Comparison of ENCODE assay signal across 1 cellular context in the genomic region with DNA sequence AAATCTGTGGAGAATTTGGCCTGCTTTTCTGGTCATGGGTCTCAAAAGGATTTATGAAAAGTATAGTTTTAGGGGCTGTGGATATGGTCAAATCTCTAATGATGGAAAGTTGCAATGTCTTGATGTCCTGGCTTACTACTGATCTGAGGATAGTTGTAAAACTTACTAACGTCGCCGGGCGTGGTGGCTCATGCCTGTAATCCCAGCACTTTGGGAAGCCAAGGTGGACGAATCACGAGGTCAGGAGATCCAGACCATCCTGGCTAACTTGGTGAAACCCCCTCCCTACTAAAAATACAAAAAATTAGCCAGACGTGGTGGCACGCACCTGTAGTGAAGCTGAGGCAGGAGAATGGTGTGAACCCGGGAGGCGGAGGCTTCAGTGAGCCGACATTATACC.
TF ChIP-seq lines count a peak whose summit lies in the region.

No MANE protein-coding gene starts in this region.

TF ChIP-seq in H1, 55 proteins besides CTCF, POLR2A, EP300 and RAD21:
- TF ChIP-seq, protein P1, sequence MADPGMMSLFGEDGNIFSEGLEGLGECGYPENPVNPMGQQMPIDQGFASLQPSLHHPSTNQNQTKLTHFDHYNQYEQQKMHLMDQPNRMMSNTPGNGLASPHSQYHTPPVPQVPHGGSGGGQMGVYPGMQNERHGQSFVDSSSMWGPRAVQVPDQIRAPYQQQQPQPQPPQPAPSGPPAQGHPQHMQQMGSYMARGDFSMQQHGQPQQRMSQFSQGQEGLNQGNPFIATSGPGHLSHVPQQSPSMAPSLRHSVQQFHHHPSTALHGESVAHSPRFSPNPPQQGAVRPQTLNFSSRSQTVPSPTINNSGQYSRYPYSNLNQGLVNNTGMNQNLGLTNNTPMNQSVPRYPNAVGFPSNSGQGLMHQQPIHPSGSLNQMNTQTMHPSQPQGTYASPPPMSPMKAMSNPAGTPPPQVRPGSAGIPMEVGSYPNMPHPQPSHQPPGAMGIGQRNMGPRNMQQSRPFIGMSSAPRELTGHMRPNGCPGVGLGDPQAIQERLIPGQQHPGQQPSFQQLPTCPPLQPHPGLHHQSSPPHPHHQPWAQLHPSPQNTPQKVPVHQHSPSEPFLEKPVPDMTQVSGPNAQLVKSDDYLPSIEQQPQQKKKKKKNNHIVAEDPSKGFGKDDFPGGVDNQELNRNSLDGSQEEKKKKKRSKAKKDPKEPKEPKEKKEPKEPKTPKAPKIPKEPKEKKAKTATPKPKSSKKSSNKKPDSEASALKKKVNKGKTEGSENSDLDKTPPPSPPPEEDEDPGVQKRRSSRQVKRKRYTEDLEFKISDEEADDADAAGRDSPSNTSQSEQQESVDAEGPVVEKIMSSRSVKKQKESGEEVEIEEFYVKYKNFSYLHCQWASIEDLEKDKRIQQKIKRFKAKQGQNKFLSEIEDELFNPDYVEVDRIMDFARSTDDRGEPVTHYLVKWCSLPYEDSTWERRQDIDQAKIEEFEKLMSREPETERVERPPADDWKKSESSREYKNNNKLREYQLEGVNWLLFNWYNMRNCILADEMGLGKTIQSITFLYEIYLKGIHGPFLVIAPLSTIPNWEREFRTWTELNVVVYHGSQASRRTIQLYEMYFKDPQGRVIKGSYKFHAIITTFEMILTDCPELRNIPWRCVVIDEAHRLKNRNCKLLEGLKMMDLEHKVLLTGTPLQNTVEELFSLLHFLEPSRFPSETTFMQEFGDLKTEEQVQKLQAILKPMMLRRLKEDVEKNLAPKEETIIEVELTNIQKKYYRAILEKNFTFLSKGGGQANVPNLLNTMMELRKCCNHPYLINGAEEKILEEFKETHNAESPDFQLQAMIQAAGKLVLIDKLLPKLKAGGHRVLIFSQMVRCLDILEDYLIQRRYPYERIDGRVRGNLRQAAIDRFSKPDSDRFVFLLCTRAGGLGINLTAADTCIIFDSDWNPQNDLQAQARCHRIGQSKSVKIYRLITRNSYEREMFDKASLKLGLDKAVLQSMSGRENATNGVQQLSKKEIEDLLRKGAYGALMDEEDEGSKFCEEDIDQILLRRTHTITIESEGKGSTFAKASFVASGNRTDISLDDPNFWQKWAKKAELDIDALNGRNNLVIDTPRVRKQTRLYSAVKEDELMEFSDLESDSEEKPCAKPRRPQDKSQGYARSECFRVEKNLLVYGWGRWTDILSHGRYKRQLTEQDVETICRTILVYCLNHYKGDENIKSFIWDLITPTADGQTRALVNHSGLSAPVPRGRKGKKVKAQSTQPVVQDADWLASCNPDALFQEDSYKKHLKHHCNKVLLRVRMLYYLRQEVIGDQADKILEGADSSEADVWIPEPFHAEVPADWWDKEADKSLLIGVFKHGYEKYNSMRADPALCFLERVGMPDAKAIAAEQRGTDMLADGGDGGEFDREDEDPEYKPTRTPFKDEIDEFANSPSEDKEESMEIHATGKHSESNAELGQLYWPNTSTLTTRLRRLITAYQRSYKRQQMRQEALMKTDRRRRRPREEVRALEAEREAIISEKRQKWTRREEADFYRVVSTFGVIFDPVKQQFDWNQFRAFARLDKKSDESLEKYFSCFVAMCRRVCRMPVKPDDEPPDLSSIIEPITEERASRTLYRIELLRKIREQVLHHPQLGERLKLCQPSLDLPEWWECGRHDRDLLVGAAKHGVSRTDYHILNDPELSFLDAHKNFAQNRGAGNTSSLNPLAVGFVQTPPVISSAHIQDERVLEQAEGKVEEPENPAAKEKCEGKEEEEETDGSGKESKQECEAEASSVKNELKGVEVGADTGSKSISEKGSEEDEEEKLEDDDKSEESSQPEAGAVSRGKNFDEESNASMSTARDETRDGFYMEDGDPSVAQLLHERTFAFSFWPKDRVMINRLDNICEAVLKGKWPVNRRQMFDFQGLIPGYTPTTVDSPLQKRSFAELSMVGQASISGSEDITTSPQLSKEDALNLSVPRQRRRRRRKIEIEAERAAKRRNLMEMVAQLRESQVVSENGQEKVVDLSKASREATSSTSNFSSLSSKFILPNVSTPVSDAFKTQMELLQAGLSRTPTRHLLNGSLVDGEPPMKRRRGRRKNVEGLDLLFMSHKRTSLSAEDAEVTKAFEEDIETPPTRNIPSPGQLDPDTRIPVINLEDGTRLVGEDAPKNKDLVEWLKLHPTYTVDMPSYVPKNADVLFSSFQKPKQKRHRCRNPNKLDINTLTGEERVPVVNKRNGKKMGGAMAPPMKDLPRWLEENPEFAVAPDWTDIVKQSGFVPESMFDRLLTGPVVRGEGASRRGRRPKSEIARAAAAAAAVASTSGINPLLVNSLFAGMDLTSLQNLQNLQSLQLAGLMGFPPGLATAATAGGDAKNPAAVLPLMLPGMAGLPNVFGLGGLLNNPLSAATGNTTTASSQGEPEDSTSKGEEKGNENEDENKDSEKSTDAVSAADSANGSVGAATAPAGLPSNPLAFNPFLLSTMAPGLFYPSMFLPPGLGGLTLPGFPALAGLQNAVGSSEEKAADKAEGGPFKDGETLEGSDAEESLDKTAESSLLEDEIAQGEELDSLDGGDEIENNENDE (IDR thresholded peaks at IDR 0.05; ENCODE audit: insufficient replicate concordance, low read length): peak; percentile 11
- TF ChIP-seq, protein P2, sequence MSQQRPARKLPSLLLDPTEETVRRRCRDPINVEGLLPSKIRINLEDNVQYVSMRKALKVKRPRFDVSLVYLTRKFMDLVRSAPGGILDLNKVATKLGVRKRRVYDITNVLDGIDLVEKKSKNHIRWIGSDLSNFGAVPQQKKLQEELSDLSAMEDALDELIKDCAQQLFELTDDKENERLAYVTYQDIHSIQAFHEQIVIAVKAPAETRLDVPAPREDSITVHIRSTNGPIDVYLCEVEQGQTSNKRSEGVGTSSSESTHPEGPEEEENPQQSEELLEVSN (IDR thresholded peaks at IDR 0.05): no peak
- TF ChIP-seq, protein P3, sequence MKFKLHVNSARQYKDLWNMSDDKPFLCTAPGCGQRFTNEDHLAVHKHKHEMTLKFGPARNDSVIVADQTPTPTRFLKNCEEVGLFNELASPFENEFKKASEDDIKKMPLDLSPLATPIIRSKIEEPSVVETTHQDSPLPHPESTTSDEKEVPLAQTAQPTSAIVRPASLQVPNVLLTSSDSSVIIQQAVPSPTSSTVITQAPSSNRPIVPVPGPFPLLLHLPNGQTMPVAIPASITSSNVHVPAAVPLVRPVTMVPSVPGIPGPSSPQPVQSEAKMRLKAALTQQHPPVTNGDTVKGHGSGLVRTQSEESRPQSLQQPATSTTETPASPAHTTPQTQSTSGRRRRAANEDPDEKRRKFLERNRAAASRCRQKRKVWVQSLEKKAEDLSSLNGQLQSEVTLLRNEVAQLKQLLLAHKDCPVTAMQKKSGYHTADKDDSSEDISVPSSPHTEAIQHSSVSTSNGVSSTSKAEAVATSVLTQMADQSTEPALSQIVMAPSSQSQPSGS (IDR thresholded peaks at IDR 0.05; ENCODE audit: low read length): no peak
- TF ChIP-seq MAFK (IDR thresholded peaks at IDR 0.05; ENCODE audit: low read depth, low read length): no peak
